ENCODE assay signal across 13 cellular contexts in the genomic region with DNA sequence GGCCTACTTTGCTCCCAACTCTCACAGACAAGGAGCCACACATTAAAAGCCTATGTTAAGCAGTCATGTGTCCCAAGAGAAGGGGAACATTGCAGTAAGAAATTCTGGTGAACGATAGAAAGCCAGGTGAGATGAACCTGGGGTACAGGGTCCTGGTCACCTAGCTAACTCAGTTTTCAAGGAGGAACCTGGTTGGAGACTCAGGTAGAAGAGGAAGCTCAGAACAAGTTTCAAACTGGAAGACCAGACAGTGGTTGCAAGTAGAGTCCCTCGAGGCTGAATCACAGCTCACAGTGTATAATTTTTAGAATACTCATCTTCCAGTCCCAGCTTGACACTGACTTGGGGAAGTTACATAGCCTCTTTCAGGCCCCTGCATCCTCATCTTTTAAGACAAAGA. TPM values are rescaled to one million over a fixed set of nuclear protein-coding genes. Genes with fewer than 3 reads are reported as not detected.
DNase-seq lines count a peak whose midpoint lies in the region; ATAC-seq and TF ChIP-seq lines count a peak whose summit lies in the region.
"Had no signal": no experiment of that assay in that cellular context is flagged by ENCODE, and none has a peak within 500 bp of the region (broad histone marks: within the 10 kb centered on the region; RNA-seq: fewer than 3 reads in every experiment).

No MANE protein-coding gene starts in this region.

- H3K18ac ChIP-seq in IMR-90 (ENCODE audit: low read depth, low read length) = peak overlapping the region; percentile 8; the same call in 1 of the 2 replicates

- no peaks in the 10 kb centered on the region for H3K27me3 ChIP-seq in BLaER1 treated with 17β-estradiol and CSF1 and Interleukin-3, amounts not matched to agents 10 nM and 100 nM
- no peaks in the 10 kb centered on the region for H3K27me3 ChIP-seq in IMR-90 (ENCODE audit: control insufficient read depth, insufficient read depth, low read length)

- CTCF ChIA-PET in IMR-90 (lab: Yijun Ruan, JAX) = no interaction called here

- no peak overlapping the region for H4K5ac ChIP-seq in IMR-90 (ENCODE audit: low read depth, low read length)

- POLR2A ChIA-PET in IMR-90 (lab: Charles Lee; ENCODE audit: unreplicated experiment) = no interaction called here

- H3K27ac ChIP-seq in BLaER1 treated with 17β-estradiol and CSF1 and Interleukin-3, amounts not matched to agents 10 nM and 100 nM = peak overlapping the region in 1 of 11 experiments; percentile 2; a peak in 1 of 22 replicates
- no peak overlapping the region for H3K27ac ChIP-seq in IMR-90 (ENCODE audit: insufficient read depth, low read length)
- H3K27ac ChIP-seq: heart right ventricle had no signal

- peak overlapping the region; percentile 26; the same call in 1 of the 2 replicates for H2BK120ac ChIP-seq in IMR-90 (ENCODE audit: low read depth, low read length)

- H2BK15ac ChIP-seq in IMR-90 (ENCODE audit: low read depth, low read length) = 0 out of 3 replicates have a peak overlapping the region, but pooled peaks have one; percentile 29

- peaks cover 13% of the 10 kb centered on the region for H3K9me1 ChIP-seq in IMR-90 (ENCODE audit: insufficient read depth, low read length)

- H3K36me3 ChIP-seq in BLaER1 treated with 17β-estradiol and CSF1 and Interleukin-3, amounts not matched to agents 10 nM and 100 nM = no peaks in the 10 kb centered on the region
- H3K36me3 ChIP-seq in IMR-90 (ENCODE audit: control insufficient read depth, insufficient read depth, low read length) = no peaks in the 10 kb centered on the region
- H3K36me3 ChIP-seq: heart right ventricle had no signal

- no CpG with 5 or more reads among the region's 2 CpGs for WGBS in IMR-90 (ENCODE audit: extremely low coverage in 2 of 2, insufficient read length in 1 of 2), 2 experiments

- H2AFZ ChIP-seq in IMR-90 (replicated peaks; ENCODE audit: low read length, poor library complexity) = no peak overlapping the region

- TF ChIP-seq RAD21 in IMR-90 (IDR thresholded peaks at IDR 0.05; ENCODE audit: low read length) = no peak

- no peaks in the 10 kb centered on the region for H4K20me1 ChIP-seq in BLaER1 treated with 17β-estradiol and CSF1 and Interleukin-3, amounts not matched to agents 10 nM and 100 nM
- no peaks in the 10 kb centered on the region for H4K20me1 ChIP-seq in IMR-90 (ENCODE audit: insufficient read depth, low read length)

- H3K56ac ChIP-seq in IMR-90 (ENCODE audit: extremely low read depth, insufficient read depth, low read length) = no peak overlapping the region

- H2AK9ac ChIP-seq in IMR-90 (replicated peaks; ENCODE audit: low read depth, low read length, poor library complexity) = no peak overlapping the region

- no peaks in the 10 kb centered on the region for H3K4me1 Mint-ChIP-seq in activated T-helper 17 cell treated with anti-CD3 and anti-CD28 coated beads, Interleukin-2, amount 50 U/mL, for 72 hours

- H3K9ac ChIP-seq in BLaER1 treated with 17β-estradiol and CSF1 and Interleukin-3, amounts not matched to agents 10 nM and 100 nM = no peak overlapping the region
- no peak overlapping the region for H3K9ac ChIP-seq in IMR-90 (ENCODE audit: low read depth, low read length)

- ATAC-seq in GM19035 (IDR thresholded peaks at IDR 0.05; ENCODE audit: unreplicated experiment) (peak; percentile 40), IMR-90 (ENCODE audit: low read depth) (no peak), GM18907 (IDR thresholded peaks at IDR 0.05; ENCODE audit: unreplicated experiment) (no peak)
- peak; percentile 51 for ATAC-seq in activated T-helper 17 cell treated with anti-CD3 and anti-CD28 coated beads, Interleukin-2, amount 50 U/mL, for 72 hours (replicated peaks)
- ATAC-seq: heart right ventricle had no signal

- no peak overlapping the region for H4K8ac ChIP-seq in IMR-90 (ENCODE audit: low read depth in 2 of 2, low read length in 2 of 2)

- H2BK20ac ChIP-seq in IMR-90 (ENCODE audit: low read depth, low read length) = peak overlapping the region; percentile 24

- H2BK5ac ChIP-seq in IMR-90 (ENCODE audit: low read depth, low read length, poor library complexity, severe bottlenecking) = no peak overlapping the region

- H3K79me1 ChIP-seq in IMR-90 (ENCODE audit: low read depth in 1 of 2, low read length in 2 of 2) = no peaks in the 10 kb centered on the region

- DNase-seq in IMR-90 = no peak
- DNase-seq in NCI-H1092 (lab: John Stamatoyannopoulos, UW) = no peak
- no peak for DNase-seq in NCI-H2029 (lab: John Stamatoyannopoulos, UW)
- DNase-seq in NCI-H2227 treated with DMSO at 0.1 percent for 48 hours (lab: John Stamatoyannopoulos, UW) = no peak
- DNase-seq: dermis blood vessel endothelial cell, heart right ventricle, KG1, NCI-H1930, SHP77 treated with DMSO at 0.1 percent for 48 hours had no signal

- TF ChIP-seq POLR2A in IMR-90 (IDR thresholded peaks at IDR 0.05; ENCODE audit: low read depth, low read length) = no peak

- peaks cover 0 to 6% (median 0%) of the 10 kb centered on the region in 11 experiments; a peak in 1 of 22 replicates for H3K9me3 ChIP-seq in BLaER1 treated with 17β-estradiol and CSF1 and Interleukin-3, amounts not matched to agents 10 nM and 100 nM (replicated peaks in 1 of 11)
- no peaks in the 10 kb centered on the region for H3K9me3 ChIP-seq in IMR-90 (ENCODE audit: control insufficient read depth, insufficient read depth, low read length)
- H3K9me3 ChIP-seq: heart right ventricle had no signal

- H3K23ac ChIP-seq in IMR-90 (ENCODE audit: low read depth, low read length) = no peak overlapping the region

- H3K14ac ChIP-seq in IMR-90 (replicated peaks; ENCODE audit: low read depth, low read length) = 0 out of 2 replicates have a peak overlapping the region, but pooled peaks have one; percentile 4

- H3K4me3 Mint-ChIP-seq in activated T-helper 17 cell treated with anti-CD3 and anti-CD28 coated beads, Interleukin-2, amount 50 U/mL, for 72 hours = no peak overlapping the region

- no peaks in the 10 kb centered on the region for H3K9me3 Mint-ChIP-seq in activated T-helper 17 cell treated with anti-CD3 and anti-CD28 coated beads, Interleukin-2, amount 50 U/mL, for 72 hours

- H2AK5ac ChIP-seq in IMR-90 (ENCODE audit: low read depth, low read length) = peak overlapping the region; percentile 79; the same call in 1 of the 2 replicates

- no peak overlapping the region for H3K27ac Mint-ChIP-seq in activated T-helper 17 cell treated with anti-CD3 and anti-CD28 coated beads, Interleukin-2, amount 50 U/mL, for 72 hours

- H4K91ac ChIP-seq in IMR-90 (ENCODE audit: insufficient read depth, low read depth, low read length) = no peak overlapping the region

- BruUV-seq in IMR-90 (replicated peaks; lab: Mats Ljungman, UMichigan) = no TSS peak

- dilution Hi-C loops in IMR-90 (cut with HindIII; ENCODE audit: low sequenced_read_pairs, unreplicated experiment) = no loop called here

- in situ Hi-C loops in IMR-90 (cut with MboI; ENCODE audit: low sequenced_read_pairs) = loop anchor here (10.0 kb wide), 1 partner anchor 257 kb away; a partner anchor contains a TSS

- H3K4me3 ChIP-seq in BLaER1 treated with 17β-estradiol and CSF1 and Interleukin-3, amounts not matched to agents 10 nM and 100 nM = no peak overlapping the region
- H3K4me3 ChIP-seq in IMR-90 (ENCODE audit: insufficient read depth, low read depth, low read length) = no peak overlapping the region
- H3K4me3 ChIP-seq: heart right ventricle had no signal

- H3K4me1 ChIP-seq in BLaER1 treated with 17β-estradiol and CSF1 and Interleukin-3, amounts not matched to agents 10 nM and 100 nM = peaks cover 25 to 53% (median 33%) of the 10 kb centered on the region in 10 experiments
- H3K4me1 ChIP-seq in IMR-90 (ENCODE audit: control insufficient read depth, insufficient read depth, low read length) = peaks cover 5% of the 10 kb centered on the region

- no peak overlapping the region for H3K4ac ChIP-seq in IMR-90 (ENCODE audit: low read depth, low read length)

- peak overlapping the region; percentile 45 to 66 (median 53); a peak in 21 of 22 replicates for H3K4me2 ChIP-seq in BLaER1 treated with 17β-estradiol and CSF1 and Interleukin-3, amounts not matched to agents 10 nM and 100 nM
- H3K4me2 ChIP-seq in IMR-90 (ENCODE audit: low read depth, low read length) = no peak overlapping the region

- H3K27me3 Mint-ChIP-seq in activated T-helper 17 cell treated with anti-CD3 and anti-CD28 coated beads, Interleukin-2, amount 50 U/mL, for 72 hours = no peaks in the 10 kb centered on the region

- intact Hi-C loops in IMR-90 (cut with micrococcal nuclease) = loop anchor here (5.0 kb wide), 1 partner anchor 165 kb away; no protein-coding TSS in a partner anchor

- TF ChIP-seq CTCF in IMR-90 (conservative IDR thresholded peaks at IDR 0.05; ENCODE audit: low read depth, low read length) = no peak

- no peaks in the 10 kb centered on the region for H3K36me3 Mint-ChIP-seq in activated T-helper 17 cell treated with anti-CD3 and anti-CD28 coated beads, Interleukin-2, amount 50 U/mL, for 72 hours (ENCODE audit: low read depth)

TF ChIP-seq in IMR-90, 13 proteins besides CTCF, POLR2A, EP300 and RAD21 (continues in another document):
- TF ChIP-seq, protein P1, sequence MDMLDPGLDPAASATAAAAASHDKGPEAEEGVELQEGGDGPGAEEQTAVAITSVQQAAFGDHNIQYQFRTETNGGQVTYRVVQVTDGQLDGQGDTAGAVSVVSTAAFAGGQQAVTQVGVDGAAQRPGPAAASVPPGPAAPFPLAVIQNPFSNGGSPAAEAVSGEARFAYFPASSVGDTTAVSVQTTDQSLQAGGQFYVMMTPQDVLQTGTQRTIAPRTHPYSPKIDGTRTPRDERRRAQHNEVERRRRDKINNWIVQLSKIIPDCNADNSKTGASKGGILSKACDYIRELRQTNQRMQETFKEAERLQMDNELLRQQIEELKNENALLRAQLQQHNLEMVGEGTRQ (IDR thresholded peaks at IDR 0.05; ENCODE audit: low read depth, low read length) = no peak
- no peak for TF ChIP-seq SMC3 (IDR thresholded peaks at IDR 0.05; ENCODE audit: low read depth, low read length)
- no peak for TF ChIP-seq MAFK (IDR thresholded peaks at IDR 0.05; ENCODE audit: low read depth, low read length)
- no peak for TF ChIP-seq BHLHE40 (IDR thresholded peaks at IDR 0.05; ENCODE audit: low read depth, low read length)
- TF ChIP-seq FOS (IDR thresholded peaks at IDR 0.05; ENCODE audit: low read depth, low read length) = no peak

RNA-seq across cellular contexts. Expression of a gene that starts 45.6 kb away (rescaled TPM):
- total RNA-seq in IMR-90 (2012; rRNA removed) = 0.18 and 0.28 TPM in 2 replicates
- polyA plus RNA-seq in IMR-90 (2012; rRNA removed) = 0.07 and 0.10 TPM in 2 replicates
- 0.02 TPM in 1 of 2 replicates, not detected in the other for polyA plus RNA-seq in IMR-90 (2012; cell fraction: cytosol; rRNA removed)
- 0.01 and 0.09 TPM in 2 replicates for polyA plus RNA-seq in IMR-90 (2012; cell fraction: nucleus; rRNA removed; ENCODE audit: low replicate concordance)
- under 1 TPM; 0.69 TPM for total RNA-seq in activated T-helper 17 cell treated with anti-CD3 and anti-CD28 coated beads, Interleukin-2, amount 50 U/mL, for 72 hours

Comparison
In these comparisons a context has a peak if more than half of its experiments do, and no peak if none do; other contexts are left out.
1. ATAC-seq: peak in GM19035 (single experiment) and activated T-helper 17 cell treated with anti-CD3 and anti-CD28 coated beads, Interleukin-2, amount 50 U/mL, for 72 hours (single experiment); none in IMR-90 (single experiment) and GM18907 (single experiment).